In the genomic region with DNA sequence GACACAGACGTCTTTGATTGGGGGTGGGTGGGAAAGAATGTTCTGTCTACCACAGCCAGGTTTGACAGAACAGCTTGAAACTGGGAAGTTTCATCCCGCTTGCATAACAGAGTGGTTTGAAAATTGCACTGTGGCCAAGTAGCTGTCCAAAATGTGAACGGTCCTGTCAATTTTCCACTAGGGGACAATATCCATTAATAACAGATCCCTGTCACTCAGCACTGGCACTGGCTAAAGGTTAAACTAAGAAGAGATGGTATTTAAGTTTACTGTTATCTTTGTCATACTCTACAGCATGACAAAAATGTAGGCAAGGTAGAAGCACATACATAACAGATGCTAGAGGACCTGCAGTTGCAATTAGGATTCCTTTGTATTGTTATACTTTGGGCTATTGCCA, we compare ENCODE assay signal across 9 cellular contexts. TPM values are rescaled to one million over a fixed set of nuclear protein-coding genes. Genes with fewer than 3 reads are reported as not detected.
DNase-seq lines count a peak whose midpoint lies in the region; ATAC-seq, FAIRE-seq and TF ChIP-seq lines count a peak whose summit lies in the region.
"Had no signal": no experiment of that assay in that cellular context is flagged by ENCODE, and none has a peak within 500 bp of the region (broad histone marks: within the 10 kb centered on the region; RNA-seq: fewer than 3 reads in every experiment).

No MANE protein-coding gene starts in this region.

- H3K4me3 ChIP-seq in AG04450 (ENCODE audit: low read depth, low read length): no peak overlapping the region
- no peak overlapping the region for H3K4me3 ChIP-seq in psoas muscle
- H3K4me3 ChIP-seq in mesendoderm (ENCODE audit: low read length): no peak overlapping the region

- no peak overlapping the region for H2BK120ac ChIP-seq in mesendoderm (ENCODE audit: low read depth, low read length)

- H3K4me3 Mint-ChIP-seq in activated naive CD4-positive, alpha-beta T cell treated with anti-CD3 and anti-CD28 coated beads, Interleukin-2, amount 10 ng/mL, durations not matched to agents 7 days and 5 days: no peak overlapping the region

- peaks cover 2% of the 10 kb centered on the region for H3K27me3 ChIP-seq in AG04450 (ENCODE audit: control insufficient read depth, insufficient read depth, low read length)
- H3K27me3 ChIP-seq in psoas muscle (ENCODE audit: insufficient read depth in 3 of 3, low read length in 2 of 3): no peaks in the 10 kb centered on the region
- no peaks in the 10 kb centered on the region for H3K27me3 ChIP-seq in mesendoderm (ENCODE audit: insufficient read depth, low read length, poor library complexity)

- peak; percentile 38 for TF ChIP-seq CTCF in AG04450 (IDR thresholded peaks at IDR 0.05; ENCODE audit: low read depth, low read length)
- peak; percentile 17 for TF ChIP-seq CTCF in psoas muscle (IDR thresholded peaks at IDR 0.05)

- 13 to 42% (median 34%) methylated on average over 3 of the region's 3 CpGs for WGBS in psoas muscle, 3 donors
- WGBS in mesendoderm (ENCODE audit: extremely low coverage, insufficient coverage, low lambda C conversion rate): no CpG with 5 or more reads among the region's 3 CpGs

- no peak for ATAC-seq in psoas muscle

- FAIRE-seq in GM19239 (lab: Jason Lieb, UNC): peak; percentile 78

- H3K9me3 Mint-ChIP-seq in activated naive CD4-positive, alpha-beta T cell treated with anti-CD3 and anti-CD28 coated beads, Interleukin-2, amount 10 ng/mL, durations not matched to agents 7 days and 5 days: no peaks in the 10 kb centered on the region

- POLR2A ChIA-PET in AG04450 (lab: Yijun Ruan, JAX): interaction anchor here (0.7 kb wide), 1 partner anchor 651 kb away, joined by 5 read pairs; no protein-coding TSS in a partner anchor

- H3K79me1 ChIP-seq in mesendoderm (ENCODE audit: low read length): no peaks in the 10 kb centered on the region

- H4K5ac ChIP-seq in mesendoderm (ENCODE audit: low read length): no peak overlapping the region

- H3K4me2 ChIP-seq in mesendoderm (ENCODE audit: low read length): no peak overlapping the region

- intact Hi-C loops in psoas muscle (cut with DNase I): no loop called here

- H3K36me3 Mint-ChIP-seq in activated naive CD4-positive, alpha-beta T cell treated with anti-CD3 and anti-CD28 coated beads, Interleukin-2, amount 10 ng/mL, durations not matched to agents 7 days and 5 days: no peaks in the 10 kb centered on the region

- CTCF ChIA-PET in AG04450 (lab: Charles Lee): interaction anchor here (0.5 to 1.6 kb wide), 3 partner anchors 22 to 679 kb away, joined by 3 to 11 read pairs (median 6); no protein-coding TSS in a partner anchor
- CTCF ChIA-PET in activated naive CD4-positive, alpha-beta T cell treated with anti-CD3 and anti-CD28 coated beads, Interleukin-2, amount 10 ng/mL, durations not matched to agents 7 days and 5 days (lab: Charles Lee): no interaction called here

- peaks cover 8% of the 10 kb centered on the region for H3K4me1 Mint-ChIP-seq in activated naive CD4-positive, alpha-beta T cell treated with anti-CD3 and anti-CD28 coated beads, Interleukin-2, amount 10 ng/mL, durations not matched to agents 7 days and 5 days

- peaks cover 19% of the 10 kb centered on the region for H3K27me3 Mint-ChIP-seq in activated naive CD4-positive, alpha-beta T cell treated with anti-CD3 and anti-CD28 coated beads, Interleukin-2, amount 10 ng/mL, durations not matched to agents 7 days and 5 days

- no peaks in the 10 kb centered on the region for H3K79me2 ChIP-seq in mesendoderm (ENCODE audit: control insufficient read depth, insufficient read depth, low read length)

- H3K4ac ChIP-seq in mesendoderm (ENCODE audit: low read depth, low read length): no peak overlapping the region

- H3K23ac ChIP-seq in mesendoderm (ENCODE audit: low read length): no peak overlapping the region

- H3K36me3 ChIP-seq in psoas muscle (ENCODE audit: insufficient read depth in 1 of 2, low read depth in 1 of 2) (no peaks in the 10 kb centered on the region), mesendoderm (ENCODE audit: control insufficient read depth, insufficient read depth, low read length) (no peaks in the 10 kb centered on the region)

- H2BK5ac ChIP-seq in mesendoderm (ENCODE audit: low read length): no peak overlapping the region

- no peak overlapping the region for H2AK5ac ChIP-seq in mesendoderm (ENCODE audit: low read length)

- no peak overlapping the region for H3K27ac Mint-ChIP-seq in activated naive CD4-positive, alpha-beta T cell treated with anti-CD3 and anti-CD28 coated beads, Interleukin-2, amount 10 ng/mL, durations not matched to agents 7 days and 5 days

- no peak overlapping the region for H3K56ac ChIP-seq in mesendoderm (ENCODE audit: low read length)

- DNase-seq in AG04450 (ENCODE audit: low read depth, low spot score): no peak
- peak; percentile 29 for DNase-seq in GM19239 (ENCODE audit: insufficient read length, low spot score)
- peak; percentile 75 for DNase-seq in KBM-7
- DNase-seq in amniotic epithelial cell (ENCODE audit: low read depth): peak; percentile 12
- no peak for DNase-seq in psoas muscle
- no peak for DNase-seq in activated naive CD4-positive, alpha-beta T cell treated with anti-CD3 and anti-CD28 coated beads, Interleukin-2, amount 10 ng/mL, durations not matched to agents 7 days and 5 days
- DNase-seq in mesendoderm: no peak
- DNase-seq in superior temporal gyrus (ENCODE audit: extremely low spot score): no peak
- DNase-seq: right cardiac atrium had no signal

- no peak overlapping the region for H2BK15ac ChIP-seq in mesendoderm (replicated peaks; ENCODE audit: low read depth)

- no peak overlapping the region for H3K9ac ChIP-seq in mesendoderm (ENCODE audit: low read length)

- H3K9me3 ChIP-seq in AG04450 (ENCODE audit: control insufficient read depth, insufficient read depth, low read length): no peaks in the 10 kb centered on the region
- H3K9me3 ChIP-seq in psoas muscle: no peaks in the 10 kb centered on the region

- no peaks in the 10 kb centered on the region for H3K4me1 ChIP-seq in psoas muscle
- H3K4me1 ChIP-seq in mesendoderm (ENCODE audit: control insufficient read depth, low read depth, low read length): no peaks in the 10 kb centered on the region

- no peak overlapping the region for H3K27ac ChIP-seq in AG04450 (ENCODE audit: low read depth, low read length)
- H3K27ac ChIP-seq in psoas muscle: no peak overlapping the region
- H3K27ac ChIP-seq in mesendoderm (ENCODE audit: low read depth, low read length): no peak overlapping the region

- in situ Hi-C loops in KBM-7 (cut with MboI; ENCODE audit: low pct_unique_long_range_greater_than_20kb, low sequenced_read_pairs): no loop called here

- no peak overlapping the region for H4K8ac ChIP-seq in mesendoderm (ENCODE audit: low read depth, low read length)

- H3K18ac ChIP-seq in mesendoderm (ENCODE audit: low read length): no peak overlapping the region

RNA-seq across cellular contexts. Expression of gene ACMSD, which starts 55.6 kb away (rescaled TPM):
- polyA plus RNA-seq in AG04450 (2011; rRNA removed) (not detected in 2 replicates), psoas muscle (not detected)
- not detected in 2 replicates for polyA minus RNA-seq in AG04450 (2011; rRNA and poly(A)+ RNA removed)
- not detected for total RNA-seq in psoas muscle
- polyA plus RNA-seq in mesendoderm (2013, experiment 1 of 2): not detected
- not detected for polyA plus RNA-seq in mesendoderm (2013, experiment 2 of 2)
- total RNA-seq: right cardiac atrium had no signal
- polyA plus RNA-seq: right cardiac atrium had no signal

Comparison
In these comparisons a context has a peak if more than half of its experiments do, and no peak if none do; other contexts are left out.
1. DNase-seq: peak in GM19239 (single experiment), KBM-7 (single experiment) and amniotic epithelial cell (single experiment); none in AG04450 (single experiment), psoas muscle (0 of 2), activated naive CD4-positive, alpha-beta T cell treated with anti-CD3 and anti-CD28 coated beads, Interleukin-2, amount 10 ng/mL, durations not matched to agents 7 days and 5 days (single experiment), mesendoderm (single experiment) and superior temporal gyrus (single experiment).